Comparison of ENCODE assay signal across 8 cellular contexts in genomic region chr3:128153156-128154011, GRCh38. TPM values are rescaled to one million over a fixed set of nuclear protein-coding genes. Genes with fewer than 3 reads are reported as not detected.
A peak's percentile ranks its signal among the peaks of the same experiment; 100 is the strongest.
DNase-seq lines count a peak whose midpoint lies in the region; ATAC-seq and TF ChIP-seq lines count a peak whose summit lies in the region.

Gene EEFSEC (plus strand): TSS chr3:128153481. CDS start chr3:128153508, 27 bp downstream.

- peaks cover 6 to 31% (median 24%) of the 10 kb centered on the region in 9 donors for H3K4me1 ChIP-seq in heart right ventricle

- H3K4me3 ChIP-seq in heart right ventricle: peak within 1 kb of the TSS; percentile 69 to 99 (median 95)

- peaks cover 9% of the 10 kb centered on the region for H3K36me3 Mint-ChIP-seq in progenitor cell of endocrine pancreas (ENCODE audit: insufficient read depth)

- H3K27me3 ChIP-seq in heart right ventricle: no peaks in the 10 kb centered on the region

- H3K27ac ChIP-seq in adipose tissue (ENCODE audit: low read depth, low read length) (peak within 1 kb of the TSS; percentile 11), heart right ventricle (peak within 1 kb of the TSS; percentile 89 to 98 (median 94))

- H3K27me3 Mint-ChIP-seq in progenitor cell of endocrine pancreas: peaks cover 22% of the 10 kb centered on the region

- H3K9me3 Mint-ChIP-seq in progenitor cell of endocrine pancreas (ENCODE audit: low read depth): peaks cover 6% of the 10 kb centered on the region

- H3K36me3 ChIP-seq in heart right ventricle: peaks cover 0 to 19% (median 11%) of the 10 kb centered on the region in 9 donors

- peak within 1 kb of the TSS; percentile 84 for H3K4me3 Mint-ChIP-seq in progenitor cell of endocrine pancreas (ENCODE audit: low read depth)

- ATAC-seq in HG02763 (IDR thresholded peaks at IDR 0.05; ENCODE audit: unreplicated experiment): peak; percentile 89
- ATAC-seq in heart right ventricle: peak; percentile 90 to 94 (median 93)

- peaks cover 0 to 9% (median 0%) of the 10 kb centered on the region in 11 donors for H3K9me3 ChIP-seq in heart right ventricle

- intact Hi-C loops in heart right ventricle (cut with DNase I): loop anchor here in 2 of 10 donors (1.0 to 2.0 kb wide), 2 partner anchors 29 to 30 kb away; partner anchors contain the start of gene RUVBL1 (in 1 of the 2)

- in situ Hi-C loops in GM13977 (cut with MboI; ENCODE audit: low pct_unique_long_range_greater_than_20kb, low sequenced_read_pairs, unreplicated experiment): no loop called here

- H3K27ac Mint-ChIP-seq in progenitor cell of endocrine pancreas: peak within 1 kb of the TSS; percentile 77

- TF ChIP-seq CTCF in GM13977 (IDR thresholded peaks at IDR 0.05; ENCODE audit: extremely low read depth, insufficient read depth, missing control alignments) (no peak), heart right ventricle (IDR thresholded peaks at IDR 0.05) (no peak), progenitor cell of endocrine pancreas (IDR thresholded peaks at IDR 0.05; ENCODE audit: unreplicated experiment) (no peak)

- WGBS in adipose tissue, 3 donors: 0 to 1% (median 0%) methylated on average over 76 to 95 of the region's 95 CpGs
- WGBS in heart right ventricle, 2 donors: 0% methylated on average over 91 to 95 of the region's 95 CpGs

- peak; percentile 88 for DNase-seq in GM13977 (ENCODE audit: low spot score)
- DNase-seq in NCI-H1417 (lab: John Stamatoyannopoulos, UW): peak; percentile 77 to 98 (median 93)
- DNase-seq in T-helper 1 cell: peak; percentile 61 to 86 (median 75)
- DNase-seq in heart right ventricle: peak; percentile 83 to 86
- peak; percentile 46 for DNase-seq in progenitor cell of endocrine pancreas (ENCODE audit: low spot score, unreplicated experiment)
- peak; percentile 83 for DNase-seq in ureter (ENCODE audit: low spot score)

- peaks cover 3% of the 10 kb centered on the region for H3K4me1 Mint-ChIP-seq in progenitor cell of endocrine pancreas (ENCODE audit: low read depth)

RNA-seq across cellular contexts. Expression of gene EEFSEC, which starts in this region (rescaled TPM):
- polyA plus RNA-seq in adipose tissue: 10 to 100 TPM in 1 of 3 donors, 1 to 10 TPM in 2; 8.9 to 14.6 (median 9.0) TPM
- total RNA-seq in heart right ventricle: 10 to 100 TPM; 16.5 to 29.5 (median 25.4) TPM
- polyA plus RNA-seq in heart right ventricle: 10 to 100 TPM; 16.7 to 18.1 TPM
- total RNA-seq in progenitor cell of endocrine pancreas: 10.6 and 11.8 TPM in 2 replicates
- total RNA-seq in ureter: 20.0 TPM

Comparison
In these comparisons a context has a peak if more than half of its experiments do, and no peak if none do; other contexts are left out.
1. Peak in every context shown above with its lines: DNase-seq, ATAC-seq, H3K4me3 ChIP-seq and H3K27ac ChIP-seq.